In genomic region chr9:126555421-126555820, GRCh38 we compare ENCODE assay signal across 9 cellular contexts. TPM values are rescaled to one million over a fixed set of nuclear protein-coding genes. Genes with fewer than 3 reads are reported as not detected.
DNase-seq lines count a peak whose midpoint lies in the region; TF ChIP-seq lines count a peak whose summit lies in the region.
"Not testable (repeated sequence)": the region's sequence is repeated elsewhere in the genome, so short reads cannot be mapped to it uniquely, and the experiment has no call there.
"Had no signal": no experiment of that assay in that cellular context is flagged by ENCODE, and none has a peak within 500 bp of the region (broad histone marks: within the 10 kb centered on the region; RNA-seq: fewer than 3 reads in every experiment).

No MANE protein-coding gene starts in this region.

- not testable (repeated sequence) for H4K20me1 ChIP-seq in DOHH2 (ENCODE audit: control insufficient read depth, insufficient read depth, low read depth, low read length); PC-9 (ENCODE audit: insufficient read depth)

- POLR2A ChIA-PET in PC-9 (lab: Charles Lee; ENCODE audit: unreplicated experiment) = not testable (repeated sequence)
- POLR2A ChIA-PET in MCF 10A (lab: Yijun Ruan, JAX) = interaction anchor here (0.6 kb wide), 1 partner anchor 56 kb away, joined by 3 read pairs; no protein-coding TSS in a partner anchor

- H3K27me3 Mint-ChIP-seq in MCF 10A (ENCODE audit: insufficient read depth, unreplicated experiment) (peaks cover 16% of the 10 kb centered on the region), mesothelial cell of epicardium (ENCODE audit: low read depth) (peaks cover 23% of the 10 kb centered on the region)

- not testable (repeated sequence) for H3K4me3 ChIP-seq in DOHH2 (ENCODE audit: low read length); HFF-Myc (replicated peaks; ENCODE audit: low read depth, low read length); PC-9; fibroblast of pulmonary artery (replicated peaks; ENCODE audit: low read depth, low read length); retinal pigment epithelial cell (ENCODE audit: low read length)

- not testable (repeated sequence) for BruUV-seq in PC-9 (replicated peaks; lab: Mats Ljungman, UMichigan); MCF 10A (replicated peaks; lab: Mats Ljungman, UMichigan)

- not testable (repeated sequence) for H3K4me1 Mint-ChIP-seq in MCF 10A (ENCODE audit: insufficient read depth, unreplicated experiment); mesothelial cell of epicardium

- H3K4me1 ChIP-seq in DOHH2 (ENCODE audit: control insufficient read depth, low read length) = peaks cover 12% of the 10 kb centered on the region
- H3K4me1 ChIP-seq in PC-9 (replicated peaks; ENCODE audit: insufficient read depth) = not testable (repeated sequence)

- peaks cover 20% of the 10 kb centered on the region for H3K27me3 ChIP-seq in DOHH2 (ENCODE audit: control insufficient read depth, low read length)
- peaks cover 17% of the 10 kb centered on the region for H3K27me3 ChIP-seq in PC-9 (ENCODE audit: insufficient read depth, low read depth)

- not testable (repeated sequence) for H3K4me3 Mint-ChIP-seq in MCF 10A (ENCODE audit: unreplicated experiment); mesothelial cell of epicardium

- not testable (repeated sequence) for H3K36me3 Mint-ChIP-seq in MCF 10A (ENCODE audit: insufficient read depth, unreplicated experiment); mesothelial cell of epicardium

- H2AFZ ChIP-seq in PC-9 = not testable (repeated sequence)

- not testable (repeated sequence) for H3K9me3 Mint-ChIP-seq in MCF 10A (ENCODE audit: unreplicated experiment); mesothelial cell of epicardium

- TF ChIP-seq CTCF in DOHH2 (IDR thresholded peaks at IDR 0.05; ENCODE audit: low read depth, low read length, poor library complexity, severe bottlenecking) (peak; percentile 21), HFF-Myc (IDR thresholded peaks at IDR 0.05; ENCODE audit: low read depth, low read length, missing control alignments) (peak; percentile 30), PC-9 (conservative IDR thresholded peaks at IDR 0.05) (peak; percentile 45; the same call in 1 of the 2 replicates), MCF 10A (IDR thresholded peaks at IDR 0.05; ENCODE audit: unreplicated experiment) (peak; percentile 12), fibroblast of pulmonary artery (IDR thresholded peaks at IDR 0.05; ENCODE audit: low read length, missing control alignments) (peak; percentile 2), mesothelial cell of epicardium (IDR thresholded peaks at IDR 0.05; ENCODE audit: unreplicated experiment) (peak; percentile 58), retinal pigment epithelial cell (conservative IDR thresholded peaks at IDR 0.05; ENCODE audit: low read depth, low read length) (peak; percentile 33)

- H3K36me3 ChIP-seq in DOHH2 (ENCODE audit: control insufficient read depth, low read length); PC-9 (ENCODE audit: low read depth): not testable (repeated sequence)

- H3K27ac Mint-ChIP-seq in MCF 10A (ENCODE audit: low read depth, unreplicated experiment); mesothelial cell of epicardium: not testable (repeated sequence)

- H3F3A ChIP-seq in DOHH2 (ENCODE audit: control insufficient read depth, insufficient read depth); PC-9 (ENCODE audit: insufficient read depth, low read depth): not testable (repeated sequence)

- H3K9me2 ChIP-seq in DOHH2 (replicated peaks; ENCODE audit: control insufficient read depth, low read length); PC-9 (ENCODE audit: insufficient read depth): not testable (repeated sequence)

- CTCF ChIA-PET in PC-9 (lab: Charles Lee) (interaction anchor here (0.5 to 1.5 kb wide), 9 partner anchors 8 to 1155 kb away, joined by 3 to 17 read pairs (median 6); no protein-coding TSS in a partner anchor), MCF 10A (lab: Yijun Ruan, JAX) (interaction anchor here (0.6 to 7.1 kb wide), 9 partner anchors 23 to 1153 kb away, joined by 3 to 217 read pairs (median 4); no protein-coding TSS in a partner anchor)

- not testable (repeated sequence) for DNase-seq in HFF-Myc (ENCODE audit: extremely low read depth, low read depth); PC-9; MCF 10A (ENCODE audit: unreplicated experiment); fibroblast of pulmonary artery (ENCODE audit: low read depth); mesothelial cell of epicardium (ENCODE audit: low spot score in 2 of 2, unreplicated experiment in 2 of 2); retinal pigment epithelial cell (ENCODE audit: low read depth)

- not testable (repeated sequence) for H3K79me2 ChIP-seq in DOHH2 (ENCODE audit: control insufficient read depth, low read length); PC-9 (ENCODE audit: low read depth)

- H3K27ac ChIP-seq in DOHH2 (ENCODE audit: low read depth, low read length); PC-9: not testable (repeated sequence)

- H3K9me3 ChIP-seq in DOHH2 (ENCODE audit: control insufficient read depth, insufficient read depth, low read length); PC-9 (ENCODE audit: insufficient read depth, low read depth): not testable (repeated sequence)

- intact Hi-C loops in PC-9 (cut with micrococcal nuclease; ENCODE audit: unreplicated experiment); MCF 10A (cut with micrococcal nuclease): not testable (repeated sequence)

- not testable (repeated sequence) for H3K4me2 ChIP-seq in DOHH2 (ENCODE audit: low read length); PC-9

RNA-seq across cellular contexts. Expression of gene LMX1B, which starts 58.3 kb away (rescaled TPM):
- not detected in 2 replicates for total RNA-seq in PC-9 (2021)
- 3.4 and 3.9 TPM in 2 replicates for total RNA-seq in MCF 10A (2022)
- 0.09 TPM in 1 of 3 replicates, not detected in the others for total RNA-seq in mesothelial cell of epicardium
- total RNA-seq: Calu3; CD8-positive, alpha-beta T cell had no signal

Comparison
In these comparisons a context has a peak if more than half of its experiments do, and no peak if none do; other contexts are left out.
1. CTCF ChIP-seq: peak in every context shown above with its lines; median percentile 58 in mesothelial cell of epicardium; 45 in PC-9; 33 in retinal pigment epithelial cell; 30 in HFF-Myc; 21 in DOHH2; 12 in MCF 10A; 2 in fibroblast of pulmonary artery.